In genomic region chr5:35851282-35851681, GRCh38 we compare ENCODE assay signal across 12 cellular contexts. TPM values are rescaled to one million over a fixed set of nuclear protein-coding genes. Genes with fewer than 3 reads are reported as not detected.
DNase-seq lines count a peak whose midpoint lies in the region; ATAC-seq, FAIRE-seq and TF ChIP-seq lines count a peak whose summit lies in the region.
"Had no signal": no experiment of that assay in that cellular context is flagged by ENCODE, and none has a peak within 500 bp of the region (broad histone marks: within the 10 kb centered on the region; RNA-seq: fewer than 3 reads in every experiment).

No MANE protein-coding gene starts in this region.

- FAIRE-seq in GM12892 (lab: Jason Lieb, UNC), result no peak

- no peak for TF ChIP-seq RAD21 in SK-N-SH (IDR thresholded peaks at IDR 0.05; ENCODE audit: low read length)

- WGBS in SK-N-SH (ENCODE audit: low lambda C conversion rate), result 28% methylated on average over 4 of the region's 4 CpGs
- 56 to 78% (median 65%) methylated on average over 4 of the region's 4 CpGs for WGBS in stomach, 5 donors

- intact Hi-C loops in activated CD4-positive, alpha-beta memory T cell treated with anti-CD3 and anti-CD28 coated beads for 36 hours (cut with micrococcal nuclease), result loop anchor here (5.0 to 10.0 kb wide), 3 partner anchors 234 to 926 kb away; partner anchors contain the start of genes DNAJC21, LMBRD2, SKP2 and SPEF2
- intact Hi-C loops in stomach (cut with DNase I; ENCODE audit: low total_unique reads) (no loop called here), left colon (cut with DNase I, micrococcal nuclease) (no loop called here)

- peaks cover 9% of the 10 kb centered on the region for H3F3A ChIP-seq in SK-N-SH (replicated peaks; ENCODE audit: insufficient read depth)

- peak overlapping the region; percentile 36 to 48; a peak in 2 of 4 replicates for H3K4me3 ChIP-seq in SK-N-SH (ENCODE audit: low read depth in 2 of 2, low read length in 1 of 2)
- peak overlapping the region; percentile 34 for H3K4me3 ChIP-seq in fibroblast of mammary gland (ENCODE audit: control insufficient read depth, low read depth, low read length)
- H3K4me3 ChIP-seq in stomach, result peak overlapping the region; percentile 0 to 16 (median 7)
- H3K4me3 ChIP-seq: hepatocyte had no signal

- POLR2A ChIA-PET in activated CD4-positive, alpha-beta memory T cell treated with anti-CD3 and anti-CD28 coated beads for 36 hours (lab: Charles Lee), result interaction anchor here (0.8 to 13.7 kb wide), 7 partner anchors 11 to 66 kb away, joined by 3 to 160 read pairs (median 16); no protein-coding TSS in a partner anchor
- POLR2A ChIA-PET in activated CD4-positive, alpha-beta memory T cell treated with anti-CD3 and anti-CD28 coated beads, Interleukin-2, amount 10 ng/mL, durations not matched to agents 7 days and 5 days (lab: Charles Lee), result interaction anchor here (1.1 to 16.3 kb wide), 8 partner anchors 11 to 178 kb away, joined by 3 to 422 read pairs (median 6); no protein-coding TSS in a partner anchor
- POLR2A ChIA-PET in SK-N-SH (lab: Yijun Ruan, JAX), result no interaction called here

- no peaks in the 10 kb centered on the region for H4K20me1 ChIP-seq in SK-N-SH (ENCODE audit: insufficient read depth)

- TF ChIP-seq CTCF in SK-N-SH (IDR thresholded peaks at IDR 0.05), result no peak
- no peak for TF ChIP-seq CTCF in fibroblast of mammary gland (conservative IDR thresholded peaks at IDR 0.05; ENCODE audit: control insufficient read depth, insufficient read depth, low read depth, low read length)
- no peak for TF ChIP-seq CTCF in stomach (IDR thresholded peaks at IDR 0.05)

- TF ChIP-seq EP300 in SK-N-SH (IDR thresholded peaks at IDR 0.05; ENCODE audit: borderline replicate concordance in 1 of 2, low read depth in 1 of 2, low read length in 1 of 2), result no peak
- TF ChIP-seq EP300 in stomach (IDR thresholded peaks at IDR 0.05), result no peak

- H3K27me3 ChIP-seq in SK-N-SH (ENCODE audit: insufficient read depth), result no peaks in the 10 kb centered on the region
- H3K27me3 ChIP-seq in stomach, result no peaks in the 10 kb centered on the region
- H3K27me3 ChIP-seq: hepatocyte had no signal

- H3K4me2 ChIP-seq in SK-N-SH, result peak overlapping the region; percentile 69
- H3K4me2 ChIP-seq: hepatocyte had no signal

- H3K79me2 ChIP-seq in SK-N-SH (ENCODE audit: insufficient read depth), result no peaks in the 10 kb centered on the region
- H3K79me2 ChIP-seq: hepatocyte had no signal

- peak overlapping the region; percentile 93 for H3K4me3 Mint-ChIP-seq in activated CD4-positive, alpha-beta memory T cell treated with anti-CD3 and anti-CD28 coated beads for 36 hours
- no peak overlapping the region for H3K4me3 Mint-ChIP-seq in activated CD4-positive, alpha-beta memory T cell treated with anti-CD3 and anti-CD28 coated beads, Interleukin-2, amount 10 ng/mL, durations not matched to agents 7 days and 5 days

- ATAC-seq in left colon, result no peak
- ATAC-seq: Right ventricle myocardium inferior had no signal

- H3K4me1 ChIP-seq in SK-N-SH (ENCODE audit: control insufficient read depth in 1 of 2, insufficient read depth in 2 of 2, low read depth in 1 of 2, low read length in 1 of 2) (peaks cover 0 to 17% of the 10 kb centered on the region in 2 experiments; a peak in 2 of 4 replicates), stomach (no peaks in the 10 kb centered on the region)

- DNase-seq in activated CD4-positive, alpha-beta memory T cell treated with anti-CD3 and anti-CD28 coated beads for 36 hours, result no peak
- DNase-seq in activated CD4-positive, alpha-beta memory T cell treated with anti-CD3 and anti-CD28 coated beads, Interleukin-2, amount 10 ng/mL, durations not matched to agents 7 days and 5 days, result no peak
- DNase-seq in SK-N-SH, result no peak
- DNase-seq in fibroblast of mammary gland (ENCODE audit: low read depth), result peak; percentile 53
- DNase-seq in stomach, result no peak
- no peak for DNase-seq in GM12892 (ENCODE audit: insufficient read length)
- DNase-seq in left colon, result no peak
- no peak for DNase-seq in pons (ENCODE audit: low spot score)
- DNase-seq: activated CD4-positive, alpha-beta T cell treated with anti-CD3 and anti-CD28 coated beads, Interleukin-2, amount 50 U/mL, for 1 hour; central memory CD4-positive, alpha-beta T cell had no signal

- peaks cover 21% of the 10 kb centered on the region for H3K9me3 Mint-ChIP-seq in activated CD4-positive, alpha-beta memory T cell treated with anti-CD3 and anti-CD28 coated beads for 36 hours
- H3K9me3 Mint-ChIP-seq in activated CD4-positive, alpha-beta memory T cell treated with anti-CD3 and anti-CD28 coated beads, Interleukin-2, amount 10 ng/mL, durations not matched to agents 7 days and 5 days, result peaks cover 22% of the 10 kb centered on the region

- peak overlapping the region; percentile 72 for H2AFZ ChIP-seq in SK-N-SH (ENCODE audit: low read depth)
- H2AFZ ChIP-seq: hepatocyte had no signal

- CTCF ChIA-PET in activated CD4-positive, alpha-beta memory T cell treated with anti-CD3 and anti-CD28 coated beads for 36 hours (lab: Charles Lee), result interaction anchor here (0.7 to 5.4 kb wide), 13 partner anchors 9 to 200 kb away, joined by 3 to 42 read pairs (median 5); no protein-coding TSS in a partner anchor
- CTCF ChIA-PET in activated CD4-positive, alpha-beta memory T cell treated with anti-CD3 and anti-CD28 coated beads, Interleukin-2, amount 10 ng/mL, durations not matched to agents 7 days and 5 days (lab: Charles Lee), result interaction anchor here (0.5 to 1.2 kb wide), 3 partner anchors 12 to 78 kb away, joined by 3 to 4 read pairs (median 3); no protein-coding TSS in a partner anchor
- CTCF ChIA-PET in SK-N-SH (lab: Yijun Ruan, JAX), result interaction anchor here (0.8 to 2.3 kb wide), 4 partner anchors 11 to 200 kb away, joined by 3 to 7 read pairs (median 4); no protein-coding TSS in a partner anchor

- H3K9me2 ChIP-seq in SK-N-SH, result no peaks in the 10 kb centered on the region

- H3K27ac ChIP-seq in SK-N-SH (ENCODE audit: low read depth in 2 of 2, low read length in 1 of 2) (peak overlapping the region in 1 of 2 experiments; percentile 60; a peak in 1 of 4 replicates), stomach (no peak overlapping the region)
- H3K27ac ChIP-seq: hepatocyte had no signal

- peak overlapping the region; percentile 100 for H3K27ac Mint-ChIP-seq in activated CD4-positive, alpha-beta memory T cell treated with anti-CD3 and anti-CD28 coated beads for 36 hours
- H3K27ac Mint-ChIP-seq in activated CD4-positive, alpha-beta memory T cell treated with anti-CD3 and anti-CD28 coated beads, Interleukin-2, amount 10 ng/mL, durations not matched to agents 7 days and 5 days, result no peak overlapping the region

- H3K36me3 ChIP-seq in SK-N-SH (replicated peaks in 1 of 2; ENCODE audit: control insufficient read depth in 1 of 2, insufficient read depth in 2 of 2, low read length in 1 of 2) (no peaks in the 10 kb centered on the region), stomach (no peaks in the 10 kb centered on the region)

- peaks cover 59% of the 10 kb centered on the region for H3K36me3 Mint-ChIP-seq in activated CD4-positive, alpha-beta memory T cell treated with anti-CD3 and anti-CD28 coated beads for 36 hours
- H3K36me3 Mint-ChIP-seq in activated CD4-positive, alpha-beta memory T cell treated with anti-CD3 and anti-CD28 coated beads, Interleukin-2, amount 10 ng/mL, durations not matched to agents 7 days and 5 days (ENCODE audit: low read depth), result peaks cover 30% of the 10 kb centered on the region

- H3K9me3 ChIP-seq in SK-N-SH, result no peaks in the 10 kb centered on the region; the same call in 1 of the 2 replicates
- no peaks in the 10 kb centered on the region for H3K9me3 ChIP-seq in stomach

- TF ChIP-seq POLR2A in stomach (IDR thresholded peaks at IDR 0.05) (no peak), GM12892 (IDR thresholded peaks at IDR 0.05; ENCODE audit: low read depth, low read length) (no peak)

- H3K9ac ChIP-seq in SK-N-SH, result peak overlapping the region; percentile 41; the same call in 1 of the 2 replicates

- no peaks in the 10 kb centered on the region for H3K27me3 Mint-ChIP-seq in activated CD4-positive, alpha-beta memory T cell treated with anti-CD3 and anti-CD28 coated beads for 36 hours
- H3K27me3 Mint-ChIP-seq in activated CD4-positive, alpha-beta memory T cell treated with anti-CD3 and anti-CD28 coated beads, Interleukin-2, amount 10 ng/mL, durations not matched to agents 7 days and 5 days, result no peaks in the 10 kb centered on the region

- peaks cover 71% of the 10 kb centered on the region for H3K4me1 Mint-ChIP-seq in activated CD4-positive, alpha-beta memory T cell treated with anti-CD3 and anti-CD28 coated beads for 36 hours (ENCODE audit: low read depth)
- peaks cover 63% of the 10 kb centered on the region for H3K4me1 Mint-ChIP-seq in activated CD4-positive, alpha-beta memory T cell treated with anti-CD3 and anti-CD28 coated beads, Interleukin-2, amount 10 ng/mL, durations not matched to agents 7 days and 5 days

TF ChIP-seq in SK-N-SH, 30 proteins besides CTCF, POLR2A, EP300 and RAD21 (continues in another document):
- TF ChIP-seq GATA2 (CRISPR knock-in tag; IDR thresholded peaks at IDR 0.05) (no peak), MXI1 (IDR thresholded peaks at IDR 0.05; ENCODE audit: low read depth, low read length) (no peak), SIN3A (IDR thresholded peaks at IDR 0.05; ENCODE audit: borderline replicate concordance, low read depth, low read length) (no peak), TEAD4 (IDR thresholded peaks at IDR 0.05; ENCODE audit: borderline replicate concordance, insufficient read depth) (no peak), YY1 (IDR thresholded peaks at IDR 0.05; ENCODE audit: low read depth) (no peak), FOXM1 (IDR thresholded peaks at IDR 0.05; ENCODE audit: low read depth) (no peak), NRF1 (IDR thresholded peaks at IDR 0.05; ENCODE audit: low read depth, low read length) (no peak), SMC3 (IDR thresholded peaks at IDR 0.05; ENCODE audit: low read depth, low read length) (no peak)

RNA-seq across cellular contexts. Expression of gene IL7R, which starts 5.4 kb away (rescaled TPM):
- 100 to 1,000 TPM; 163 to 169 TPM for total RNA-seq in activated CD4-positive, alpha-beta memory T cell treated with anti-CD3 and anti-CD28 coated beads for 36 hours
- 100 to 1,000 TPM; 271 to 273 TPM for total RNA-seq in activated CD4-positive, alpha-beta memory T cell treated with anti-CD3 and anti-CD28 coated beads, Interleukin-2, amount 10 ng/mL, durations not matched to agents 7 days and 5 days
- polyA plus RNA-seq in SK-N-SH (2012; rRNA removed) (3.0 and 4.5 TPM in 2 replicates), stomach (1 to 10 TPM; 2.2 to 7.5 (median 2.3) TPM)
- 3.8 and 3.9 TPM in 2 replicates for polyA plus RNA-seq in SK-N-SH (2012; cell fraction: cytosol; rRNA removed)
- polyA plus RNA-seq in SK-N-SH (2012; cell fraction: nucleus; rRNA removed), result 3.3 and 4.0 TPM in 2 replicates
- total RNA-seq in stomach (100 to 1,000 TPM in 1 of 5 donors, 10 to 100 TPM in 2, 1 to 10 TPM in 2; 2.3 to 124 (median 20.7) TPM), left colon (10 to 100 TPM in 1 of 2 donors, 1 to 10 TPM in 1; 3.0 to 12.0 TPM)
- polyA plus RNA-seq in GM12892 (2012; ENCODE audit: missing spikeins), result 2.3 TPM
